ENCODE assay signal across 18 cellular contexts in the genomic region with DNA sequence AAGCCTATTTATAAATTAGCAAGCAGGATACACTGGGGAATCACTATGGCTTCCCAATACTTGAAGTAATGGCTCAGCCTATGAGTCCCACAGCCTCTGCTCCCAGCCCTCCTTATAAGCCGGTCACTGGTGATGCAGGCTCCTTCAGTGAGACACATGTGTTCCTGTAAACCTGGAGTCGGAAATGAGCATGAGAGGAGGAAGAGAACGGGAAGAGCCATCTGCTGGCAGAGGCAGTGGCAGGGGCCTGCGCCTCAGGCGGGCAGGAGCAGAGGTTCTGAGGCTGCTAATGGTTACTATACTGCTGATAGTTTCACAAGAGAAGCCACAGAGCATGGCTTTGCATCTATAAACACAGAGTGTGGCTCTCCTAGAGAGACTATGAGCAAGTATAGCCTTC.
DNase-seq lines count a peak whose midpoint lies in the region; ATAC-seq and TF ChIP-seq lines count a peak whose summit lies in the region.
"Had no signal": no experiment of that assay in that cellular context is flagged by ENCODE, and none has a peak within 500 bp of the region (broad histone marks: within the 10 kb centered on the region; RNA-seq: fewer than 3 reads in every experiment).

No MANE protein-coding gene starts in this region.

- H3K4me3 Mint-ChIP-seq in activated CD4-positive, alpha-beta T cell treated with anti-CD3 and anti-CD28 coated beads, Interleukin-2, amount 10 ng/mL, durations not matched to agents 24 days and 14 days, result no peak overlapping the region
- no peak overlapping the region for H3K4me3 Mint-ChIP-seq in neural crest cell
- H3K4me3 Mint-ChIP-seq: T-helper 1 cell treated with Interleukin-12 subunit alpha and Interleukin-12 subunit beta and Interleukin-4 antibody, amounts not matched to agents 30 μg/mL and 1 μg/mL, for 36 hours had no signal

- TF ChIP-seq POLR2A in esophagus muscularis mucosa (IDR thresholded peaks at IDR 0.05; ENCODE audit: low read depth), result no peak

- H3K27me3 Mint-ChIP-seq in activated CD4-positive, alpha-beta T cell treated with anti-CD3 and anti-CD28 coated beads, Interleukin-2, amount 10 ng/mL, durations not matched to agents 24 days and 14 days, result peaks cover 9% of the 10 kb centered on the region
- no peaks in the 10 kb centered on the region for H3K27me3 Mint-ChIP-seq in neural crest cell (ENCODE audit: low read depth)

- no peak for ATAC-seq in HG03354 (IDR thresholded peaks at IDR 0.05; ENCODE audit: poor library complexity, severe bottlenecking, unreplicated experiment)
- ATAC-seq: CD8-positive, alpha-beta T cell had no signal

- H3K4me3 ChIP-seq in esophagus muscularis mucosa (no peak overlapping the region), BE2C (ENCODE audit: low read depth, low read length) (no peak overlapping the region)
- H3K4me3 ChIP-seq: HAP-1 had no signal

- TF ChIP-seq EP300 in esophagus muscularis mucosa (IDR thresholded peaks at IDR 0.05), result no peak

- H3K27me3 ChIP-seq in esophagus muscularis mucosa (no peaks in the 10 kb centered on the region), BE2C (no peaks in the 10 kb centered on the region)

- no peaks in the 10 kb centered on the region for H3K36me3 Mint-ChIP-seq in activated CD4-positive, alpha-beta T cell treated with anti-CD3 and anti-CD28 coated beads, Interleukin-2, amount 10 ng/mL, durations not matched to agents 24 days and 14 days (ENCODE audit: low read depth)
- no peaks in the 10 kb centered on the region for H3K36me3 Mint-ChIP-seq in neural crest cell (ENCODE audit: low read depth)
- H3K36me3 Mint-ChIP-seq: CD8-positive, alpha-beta T cell had no signal

- H3K9me3 ChIP-seq in esophagus muscularis mucosa (peaks cover 0 to 11% (median 0%) of the 10 kb centered on the region in 4 donors), BE2C (no peaks in the 10 kb centered on the region)
- H3K9me3 ChIP-seq: HAP-1 had no signal

- H3K27ac Mint-ChIP-seq in activated CD4-positive, alpha-beta T cell treated with anti-CD3 and anti-CD28 coated beads, Interleukin-2, amount 10 ng/mL, durations not matched to agents 24 days and 14 days, result peak overlapping the region; percentile 25
- peak overlapping the region; percentile 74 for H3K27ac Mint-ChIP-seq in neural crest cell (ENCODE audit: unreplicated experiment)

- H3K27ac ChIP-seq in VCaP (no peak overlapping the region), esophagus muscularis mucosa (replicated peaks in 1 of 4) (no peak overlapping the region)

- H3K36me3 ChIP-seq in esophagus muscularis mucosa, result no peaks in the 10 kb centered on the region
- no peaks in the 10 kb centered on the region for H3K36me3 ChIP-seq in BE2C
- H3K36me3 ChIP-seq: HAP-1 had no signal

- 87% methylated on average over 3 of the region's 5 CpGs for WGBS in esophagus muscularis mucosa

- H3K4me1 ChIP-seq in esophagus muscularis mucosa, result peaks cover 0 to 10% (median 8%) of the 10 kb centered on the region in 4 donors
- no peaks in the 10 kb centered on the region for H3K4me1 ChIP-seq in BE2C
- H3K4me1 ChIP-seq: HAP-1 had no signal

- intact Hi-C loops in activated CD4-positive, alpha-beta T cell treated with anti-CD3 and anti-CD28 coated beads, Interleukin-2, amount 10 ng/mL, durations not matched to agents 24 days and 14 days (cut with micrococcal nuclease), result no loop called here
- intact Hi-C loops in esophagus muscularis mucosa (cut with DNase I), result no loop called here

- peaks cover 18% of the 10 kb centered on the region for H3K4me1 Mint-ChIP-seq in activated CD4-positive, alpha-beta T cell treated with anti-CD3 and anti-CD28 coated beads, Interleukin-2, amount 10 ng/mL, durations not matched to agents 24 days and 14 days
- peaks cover 13% of the 10 kb centered on the region for H3K4me1 Mint-ChIP-seq in neural crest cell

- TF ChIP-seq CTCF in VCaP (conservative IDR thresholded peaks at IDR 0.05) (peak; percentile 28; the same call in 1 of the 2 replicates), neural crest cell (conservative IDR thresholded peaks at IDR 0.05) (no peak), esophagus muscularis mucosa (IDR thresholded peaks at IDR 0.05) (no peak), BE2C (IDR thresholded peaks at IDR 0.05; ENCODE audit: low read depth, low read length) (no peak)

- peaks cover 4% of the 10 kb centered on the region for H3K9me3 Mint-ChIP-seq in activated CD4-positive, alpha-beta T cell treated with anti-CD3 and anti-CD28 coated beads, Interleukin-2, amount 10 ng/mL, durations not matched to agents 24 days and 14 days
- H3K9me3 Mint-ChIP-seq in neural crest cell, result peaks cover 3% of the 10 kb centered on the region
- H3K9me3 Mint-ChIP-seq: T-helper 1 cell treated with Interleukin-12 subunit alpha and Interleukin-12 subunit beta and Interleukin-4 antibody, amounts not matched to agents 30 μg/mL and 1 μg/mL, for 36 hours had no signal

- peak; percentile 48 for DNase-seq in activated CD4-positive, alpha-beta T cell treated with anti-CD3 and anti-CD28 coated beads, Interleukin-2, amount 10 ng/mL, durations not matched to agents 24 days and 14 days
- no peak for DNase-seq in activated CD4-positive, alpha-beta T cell treated with anti-CD3 and anti-CD28 coated beads, Interleukin-2, amount 50 U/mL, for 48 hours
- DNase-seq in M059J (ENCODE audit: low read depth) (peak; percentile 26), neural crest cell (ENCODE audit: low read depth, low spot score) (no peak), esophagus muscularis mucosa (ENCODE audit: extremely low spot score) (no peak), BE2C (no peak)
- DNase-seq: AML-193; CD8-positive, alpha-beta T cell; DMS153; NCI-H1048; NCI-H1694; NCI-H2171; NK-92 treated with Interleukin-12 subunit alpha and Interleukin-12 subunit beta, amount 100 ng/mL, for 24 hours; OCI-M1 had no signal

Comparison
In these comparisons a context has a peak if more than half of its experiments do, and no peak if none do; other contexts are left out.
1. DNase-seq: peak in activated CD4-positive, alpha-beta T cell treated with anti-CD3 and anti-CD28 coated beads, Interleukin-2, amount 10 ng/mL, durations not matched to agents 24 days and 14 days (single experiment) and M059J (single experiment); none in activated CD4-positive, alpha-beta T cell treated with anti-CD3 and anti-CD28 coated beads, Interleukin-2, amount 50 U/mL, for 48 hours (0 of 2), neural crest cell (single experiment), esophagus muscularis mucosa (single experiment) and BE2C (single experiment).